16 cellular contexts compared by ENCODE assay signal in the genomic region with DNA sequence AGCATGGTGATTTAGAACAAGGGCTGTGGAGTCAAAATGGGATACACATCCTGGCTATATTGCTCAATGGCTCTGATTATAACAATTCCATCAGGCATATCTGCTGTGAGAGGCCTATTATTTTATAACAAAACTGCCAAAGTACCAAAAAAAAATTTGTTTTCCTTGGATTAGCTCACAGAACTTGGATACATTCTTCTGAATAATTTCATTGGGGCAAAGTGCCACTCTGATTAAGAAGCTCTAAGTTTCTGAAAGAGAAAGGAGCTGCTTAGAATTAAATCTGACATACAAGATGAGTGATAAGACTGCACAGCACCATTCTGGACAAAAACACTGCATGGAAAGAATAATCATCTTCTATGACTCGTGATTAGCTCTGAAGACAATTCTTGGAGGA.
DNase-seq lines count a peak whose midpoint lies in the region; ATAC-seq and TF ChIP-seq lines count a peak whose summit lies in the region.
"Had no signal": no experiment of that assay in that cellular context is flagged by ENCODE, and none has a peak within 500 bp of the region (broad histone marks: within the 10 kb centered on the region; RNA-seq: fewer than 3 reads in every experiment).

No MANE protein-coding gene starts in this region.

- intact Hi-C loops in IMR-90 (cut with micrococcal nuclease) = no loop called here

- H3K9me1 ChIP-seq in IMR-90 (ENCODE audit: insufficient read depth, low read length) = no peaks in the 10 kb centered on the region

- no peak overlapping the region for H2AK5ac ChIP-seq in IMR-90 (ENCODE audit: low read depth, low read length)

- TF ChIP-seq CTCF in IMR-90 (conservative IDR thresholded peaks at IDR 0.05; ENCODE audit: low read depth, low read length) (no peak), fibroblast of pulmonary artery (IDR thresholded peaks at IDR 0.05; ENCODE audit: low read length, missing control alignments) (no peak)

- H3K56ac ChIP-seq in IMR-90 (ENCODE audit: extremely low read depth, insufficient read depth, low read length) = no peak overlapping the region

- no peak overlapping the region for H3K4me2 ChIP-seq in IMR-90 (ENCODE audit: low read depth, low read length)
- H3K4me2 ChIP-seq: A549 had no signal

- CTCF ChIA-PET in IMR-90 (lab: Yijun Ruan, JAX) = no interaction called here

- H4K5ac ChIP-seq in IMR-90 (ENCODE audit: low read depth, low read length) = no peak overlapping the region

- no peaks in the 10 kb centered on the region; a peak in 1 of 4 replicates for H3K79me1 ChIP-seq in IMR-90 (ENCODE audit: low read depth in 1 of 2, low read length in 2 of 2)

- H2AK9ac ChIP-seq in IMR-90 (replicated peaks; ENCODE audit: low read depth, low read length, poor library complexity) = no peak overlapping the region

- in situ Hi-C loops in IMR-90 (cut with MboI; ENCODE audit: low sequenced_read_pairs) = loop anchor here (25.0 kb wide), 1 partner anchor 906 kb away; no protein-coding TSS in a partner anchor

- no peak overlapping the region for H3K23ac ChIP-seq in IMR-90 (ENCODE audit: low read depth, low read length)

- H4K91ac ChIP-seq in IMR-90 (ENCODE audit: insufficient read depth, low read depth, low read length) = no peak overlapping the region

- DNase-seq in IMR-90 (no peak), astrocyte of the hippocampus (ENCODE audit: low read depth, low spot score) (peak; percentile 29), fibroblast of pulmonary artery (ENCODE audit: low read depth) (peak; percentile 28), NCI-H524 (lab: John Stamatoyannopoulos, UW) (no peak), cortex of kidney (lab: John Stamatoyannopoulos, UW) (no peak), activated gamma-delta T cell (lab: John Stamatoyannopoulos, UW) (no peak)
- no peak for DNase-seq in stimulated activated CD4-positive, alpha-beta T cell treated with anti-CD3 and anti-CD28 coated beads, Interleukin-4, amount 100 ng/mL, for 1 hour
- DNase-seq: CD8-positive, alpha-beta T cell; COR-L47; DMS153; DMS79 treated with DMSO at 0.1 percent for 48 hours; GDM1; GOT3; H9 had no signal

- H3K4me3 ChIP-seq in IMR-90 (ENCODE audit: insufficient read depth, low read depth, low read length) (no peak overlapping the region), fibroblast of pulmonary artery (replicated peaks; ENCODE audit: low read depth, low read length) (no peak overlapping the region)
- H3K4me3 ChIP-seq: A549 had no signal

- no peak overlapping the region for H2AFZ ChIP-seq in IMR-90 (replicated peaks; ENCODE audit: low read length, poor library complexity)

- no peaks in the 10 kb centered on the region; the same call in 1 of the 2 replicates for H3K4me1 ChIP-seq in IMR-90 (ENCODE audit: control insufficient read depth, insufficient read depth, low read length)

- no peak for TF ChIP-seq RAD21 in IMR-90 (IDR thresholded peaks at IDR 0.05; ENCODE audit: low read length)

- no TSS peak for BruUV-seq in IMR-90 (replicated peaks; lab: Mats Ljungman, UMichigan)

- ATAC-seq in IMR-90 (ENCODE audit: low read depth) = 0 out of 2 replicates have a peak, but pooled peaks have one; percentile 27
- ATAC-seq: A549; CD8-positive, alpha-beta T cell; HepG2 had no signal

- no peak overlapping the region for H2BK15ac ChIP-seq in IMR-90 (ENCODE audit: low read depth, low read length)

- no peaks in the 10 kb centered on the region for H3K27me3 ChIP-seq in IMR-90 (ENCODE audit: control insufficient read depth, insufficient read depth, low read length)

- no peak overlapping the region for H2BK120ac ChIP-seq in IMR-90 (ENCODE audit: low read depth, low read length)

- no CpG with 5 or more reads among the region's 1 CpG for WGBS in IMR-90 (ENCODE audit: extremely low coverage in 2 of 2, insufficient read length in 1 of 2), 2 experiments

- H3K9ac ChIP-seq in IMR-90 (ENCODE audit: low read depth, low read length) = no peak overlapping the region

- POLR2A ChIA-PET in IMR-90 (lab: Charles Lee; ENCODE audit: unreplicated experiment) = no interaction called here

- no peaks in the 10 kb centered on the region; the same call in 1 of the 2 replicates for H3K36me3 ChIP-seq in IMR-90 (ENCODE audit: control insufficient read depth, insufficient read depth, low read length)

- H3K9me3 ChIP-seq in IMR-90 (ENCODE audit: control insufficient read depth, insufficient read depth, low read length) = no peaks in the 10 kb centered on the region
- H3K9me3 ChIP-seq: A549 had no signal

- no peak for TF ChIP-seq POLR2A in IMR-90 (IDR thresholded peaks at IDR 0.05; ENCODE audit: low read depth, low read length)

- no peak overlapping the region for H3K27ac ChIP-seq in IMR-90 (ENCODE audit: insufficient read depth, low read length)
- H3K27ac ChIP-seq: A549 had no signal

- no peak overlapping the region for H3K4ac ChIP-seq in IMR-90 (ENCODE audit: low read depth, low read length)

- H4K8ac ChIP-seq in IMR-90 (ENCODE audit: low read depth in 2 of 2, low read length in 2 of 2) = no peak overlapping the region

- no peak overlapping the region for H3K18ac ChIP-seq in IMR-90 (ENCODE audit: low read depth, low read length)

- H2BK20ac ChIP-seq in IMR-90 (ENCODE audit: low read depth, low read length) = no peak overlapping the region

- no peaks in the 10 kb centered on the region for H4K20me1 ChIP-seq in IMR-90 (ENCODE audit: insufficient read depth, low read length)

- dilution Hi-C loops in IMR-90 (cut with HindIII; ENCODE audit: low sequenced_read_pairs, unreplicated experiment) = no loop called here

- H2BK5ac ChIP-seq in IMR-90 (ENCODE audit: low read depth, low read length, poor library complexity, severe bottlenecking) = no peak overlapping the region

- no peak overlapping the region for H3K14ac ChIP-seq in IMR-90 (replicated peaks; ENCODE audit: low read depth, low read length)

TF ChIP-seq in IMR-90, 13 proteins besides CTCF, POLR2A, EP300 and RAD21:
- TF ChIP-seq BHLHE40 (IDR thresholded peaks at IDR 0.05; ENCODE audit: low read depth, low read length) = no peak
TF ChIP-seq in IMR-90: peak in this region for 0.

Comparison
In these comparisons a context has a peak if more than half of its experiments do, and no peak if none do; other contexts are left out.
1. DNase-seq: peak in astrocyte of the hippocampus (single experiment) and fibroblast of pulmonary artery (single experiment); none in IMR-90 (single experiment), NCI-H524 (0 of 2), cortex of kidney (single experiment), activated gamma-delta T cell (single experiment) and stimulated activated CD4-positive, alpha-beta T cell treated with anti-CD3 and anti-CD28 coated beads, Interleukin-4, amount 100 ng/mL, for 1 hour (single experiment).